In genomic region chr11:70397983-70398833, GRCh38 we compare ENCODE assay signal across 1 cellular context.
TF ChIP-seq lines count a peak whose summit lies in the region.

TSS of gene CTTN (plus strand) at chr11:70398529. CDS start at chr11:70407298, 8,769 bp downstream.

TF ChIP-seq in HepG2, 621 proteins besides CTCF, POLR2A, EP300 and RAD21 (continued from another document and continues in another):
- TF ChIP-seq AHDC1 (CRISPR knock-in tag; IDR thresholded peaks at IDR 0.05; ENCODE audit: borderline replicate concordance): peak; percentile 45; the same call in 1 of the 2 replicates
- no peak for TF ChIP-seq NKX3-1 (CRISPR knock-in tag; IDR thresholded peaks at IDR 0.05)
- no peak for TF ChIP-seq HOXA7 (CRISPR knock-in tag; IDR thresholded peaks at IDR 0.05)
- 0 out of 2 replicates have a peak, but pooled peaks have one; percentile 43 for TF ChIP-seq ZNF414 (CRISPR knock-in tag; IDR thresholded peaks at IDR 0.05)
- no peak for TF ChIP-seq TCF7 (IDR thresholded peaks at IDR 0.05; ENCODE audit: low read depth)
- no peak for TF ChIP-seq ATF1 (CRISPR knock-in tag; IDR thresholded peaks at IDR 0.05)
- peak; percentile 70; the same call in 1 of the 2 replicates for TF ChIP-seq ARNTL (CRISPR knock-in tag; IDR thresholded peaks at IDR 0.05)
- no peak for TF ChIP-seq EED (CRISPR knock-in tag; IDR thresholded peaks at IDR 0.05)
- TF ChIP-seq HIC2 (CRISPR knock-in tag; IDR thresholded peaks at IDR 0.05; ENCODE audit: low read depth): 0 out of 2 replicates have a peak, but pooled peaks have one; percentile 45
- no peak for TF ChIP-seq CBX2 (IDR thresholded peaks at IDR 0.05; ENCODE audit: low read depth, low read length)
- no peak for TF ChIP-seq CBX2 (CRISPR knock-in tag; IDR thresholded peaks at IDR 0.05; ENCODE audit: low read depth)
- TF ChIP-seq THAP9 (CRISPR knock-in tag; IDR thresholded peaks at IDR 0.05; ENCODE audit: borderline replicate concordance): no peak; the same call in 1 of the 2 replicates
- TF ChIP-seq ZNF770 (CRISPR knock-in tag; IDR thresholded peaks at IDR 0.05): peak; percentile 36
- no peak for TF ChIP-seq ZNF75D (CRISPR knock-in tag; IDR thresholded peaks at IDR 0.05; ENCODE audit: borderline replicate concordance)
- peak; percentile 96 for TF ChIP-seq ARID4A (CRISPR knock-in tag; IDR thresholded peaks at IDR 0.05; ENCODE audit: borderline replicate concordance)
- TF ChIP-seq ZGPAT (CRISPR knock-in tag; IDR thresholded peaks at IDR 0.05): peak; percentile 69
- peak; percentile 86 for TF ChIP-seq ERF (CRISPR knock-in tag; IDR thresholded peaks at IDR 0.05)
- TF ChIP-seq POGZ (CRISPR knock-in tag; IDR thresholded peaks at IDR 0.05): no peak; the same call in 1 of the 2 replicates
- no peak for TF ChIP-seq ZBTB46 (CRISPR knock-in tag; IDR thresholded peaks at IDR 0.05; ENCODE audit: borderline replicate concordance)
- TF ChIP-seq ZFP62 (CRISPR knock-in tag; IDR thresholded peaks at IDR 0.05): no peak
- no peak for TF ChIP-seq MTA3 (CRISPR knock-in tag; IDR thresholded peaks at IDR 0.05)
- TF ChIP-seq ZFX (CRISPR knock-in tag; IDR thresholded peaks at IDR 0.05; ENCODE audit: low read depth): peak; percentile 94
- TF ChIP-seq ZFY (CRISPR knock-in tag; IDR thresholded peaks at IDR 0.05): peak; percentile 87
- TF ChIP-seq ZZZ3 (CRISPR knock-in tag; IDR thresholded peaks at IDR 0.05; ENCODE audit: borderline replicate concordance): no peak
- peak; percentile 60; the same call in 1 of the 2 replicates for TF ChIP-seq ZNF329 (CRISPR knock-in tag; IDR thresholded peaks at IDR 0.05; ENCODE audit: low read depth)
- peak; percentile 80 for TF ChIP-seq POLR2AphosphoS5 (IDR thresholded peaks at IDR 0.05; ENCODE audit: low read depth, low read length)
- TF ChIP-seq ZNF143 (CRISPR knock-in tag; IDR thresholded peaks at IDR 0.05): 0 out of 2 replicates have a peak, but pooled peaks have one; percentile 55
- TF ChIP-seq MEIS2 (CRISPR knock-in tag; IDR thresholded peaks at IDR 0.05): peak; percentile 57; the same call in 1 of the 2 replicates
